28 cellular contexts compared by ENCODE assay signal in genomic region chr13:20503088-20504083, GRCh38.
"Had no signal": no experiment of that assay in that cellular context is flagged by ENCODE, and none has a peak within 500 bp of the region (broad histone marks: within the 10 kb centered on the region; RNA-seq: fewer than 3 reads in every experiment).

No MANE protein-coding gene starts in this region.

- H3K4me1 Mint-ChIP-seq: activated B cell treated with CpG ODN at 0.5 μM for 24 hours; activated CD4-positive, alpha-beta T cell treated with anti-CD3 and anti-CD28 coated beads, Interleukin-2, amount 10 ng/mL, durations not matched to agents 7 days and 5 days; activated naive CD8-positive, alpha-beta T cell treated with anti-CD3 and anti-CD28 coated beads, Interleukin-2, amount 10 ng/mL, durations not matched to agents 7 days and 5 days had no signal

- H3K27me3 ChIP-seq: breast epithelium, MG63, Peyer's patch, SJSA1 had no signal

- H3K36me3 ChIP-seq: breast epithelium, MG63, SJSA1 had no signal

- H3K4me1 ChIP-seq: breast epithelium, Peyer's patch had no signal

- ATAC-seq: SK-N-SH treated with all-trans-retinoic acid at 6 μM for 48 hours had no signal

- H3K4me3 Mint-ChIP-seq: activated B cell treated with CpG ODN at 0.5 μM for 24 hours; activated CD4-positive, alpha-beta memory T cell treated with anti-CD3 and anti-CD28 coated beads for 36 hours; activated CD4-positive, alpha-beta T cell treated with anti-CD3 and anti-CD28 coated beads, Interleukin-2, amount 10 ng/mL, durations not matched to agents 7 days and 5 days; activated naive CD8-positive, alpha-beta T cell treated with anti-CD3 and anti-CD28 coated beads, Interleukin-2, amount 10 ng/mL, durations not matched to agents 7 days and 5 days had no signal

- DNase-seq: activated B cell treated with CpG ODN at 0.5 μM for 24 hours; activated CD4-positive, alpha-beta memory T cell treated with anti-CD3 and anti-CD28 coated beads for 36 hours; activated CD4-positive, alpha-beta T cell treated with anti-CD3 and anti-CD28 coated beads, Interleukin-2, amount 10 ng/mL, durations not matched to agents 7 days and 5 days; activated CD8-positive, alpha-beta memory T cell treated with anti-CD3 and anti-CD28 coated beads for 24 hours; activated gamma-delta T cell treated with Interleukin-2 at 50 U/mL for 16 hours; activated naive CD4-positive, alpha-beta T cell treated with anti-CD3 and anti-CD28 coated beads, Interleukin-2, amount 50 U/mL, for 16 hours; activated naive CD8-positive, alpha-beta T cell treated with anti-CD3 and anti-CD28 coated beads, Interleukin-2, amount 10 ng/mL, durations not matched to agents 7 days and 5 days; activated T-cell treated with anti-CD3 and anti-CD28 coated beads for 4 hours; activated T-cell treated with anti-CD3 and anti-CD28 coated beads, Interleukin-2, amount 50 U/mL, for 48 hours; aorta; central memory CD4-positive, alpha-beta T cell; MG63; MV-4-11; NCI-H1092 treated with DMSO at 0.1 percent for 48 hours; NCI-H1417 treated with DMSO at 0.1 percent for 48 hours; NCI-H1694; NCI-H2029; NCI-H2107; NCI-H345; NCI-H510A; NCI-H69; Peyer's patch; SHP77; SW 1271 had no signal

- H3K27ac Mint-ChIP-seq: activated B cell treated with CpG ODN at 0.5 μM for 24 hours; activated CD4-positive, alpha-beta memory T cell treated with anti-CD3 and anti-CD28 coated beads for 36 hours; activated CD4-positive, alpha-beta T cell treated with anti-CD3 and anti-CD28 coated beads, Interleukin-2, amount 10 ng/mL, durations not matched to agents 7 days and 5 days; activated naive CD8-positive, alpha-beta T cell treated with anti-CD3 and anti-CD28 coated beads, Interleukin-2, amount 10 ng/mL, durations not matched to agents 7 days and 5 days; activated T-helper 2 cell treated with anti-CD3 and anti-CD28 coated beads, Interferon-gamma antibody, Interleukin-2, Interleukin-4, amounts not matched to agents 10 μg/mL and 5 μg/mL and 100 μg/mL, durations not matched to agents 14 hours and 24 hours and 36 hours had no signal

- H3K27me3 Mint-ChIP-seq: activated B cell treated with CpG ODN at 0.5 μM for 24 hours; activated CD4-positive, alpha-beta memory T cell treated with anti-CD3 and anti-CD28 coated beads for 36 hours; activated CD4-positive, alpha-beta T cell treated with anti-CD3 and anti-CD28 coated beads, Interleukin-2, amount 10 ng/mL, durations not matched to agents 7 days and 5 days; activated naive CD8-positive, alpha-beta T cell treated with anti-CD3 and anti-CD28 coated beads, Interleukin-2, amount 10 ng/mL, durations not matched to agents 7 days and 5 days had no signal

- H3K9me3 ChIP-seq: Peyer's patch, SJSA1 had no signal

- H3K27ac ChIP-seq: breast epithelium, Peyer's patch, SJSA1 had no signal

- H3K4me3 ChIP-seq: breast epithelium, MG63, Peyer's patch, SJSA1 had no signal
